15 cellular contexts compared by ENCODE assay signal in genomic region chr22:39920134-39920743, GRCh38. TPM values are rescaled to one million over a fixed set of nuclear protein-coding genes. Genes with fewer than 3 reads are reported as not detected.
A peak's percentile ranks its signal among the peaks of the same experiment; 100 is the strongest.
DNase-seq lines count a peak whose midpoint lies in the region; ATAC-seq lines count a peak whose summit lies in the region.
"Had no signal": no experiment of that assay in that cellular context is flagged by ENCODE, and none has a peak within 500 bp of the region (broad histone marks: within the 10 kb centered on the region; RNA-seq: fewer than 3 reads in every experiment).

No MANE protein-coding gene starts in this region.

- H3K4me3 ChIP-seq in naive thymus-derived CD4-positive, alpha-beta T cell (ENCODE audit: low read length): peak overlapping the region; percentile 18
- H3K4me3 ChIP-seq: gastroesophageal sphincter, GM23248, suprapubic skin had no signal

- peak overlapping the region in 6 of 9 donors; percentile 94 to 99 (median 98) for H3K27ac Mint-ChIP-seq in naive thymus-derived CD4-positive, alpha-beta T cell

- CTCF ChIA-PET in naive thymus-derived CD4-positive, alpha-beta T cell (lab: Charles Lee): interaction anchor here (0.8 to 3.8 kb wide), 5 partner anchors 9 to 26 kb away, joined by 4 to 17 read pairs (median 4); partner anchors contain the start of gene ENTHD1

- H3K9me3 ChIP-seq in naive thymus-derived CD4-positive, alpha-beta T cell (ENCODE audit: control insufficient read depth in 2 of 3, low read length in 3 of 3): no peaks in the 10 kb centered on the region
- H3K9me3 ChIP-seq: gastroesophageal sphincter, suprapubic skin had no signal

- no peaks in the 10 kb centered on the region for H3K36me3 ChIP-seq in naive thymus-derived CD4-positive, alpha-beta T cell (ENCODE audit: control insufficient read depth in 2 of 3, insufficient read depth in 3 of 3, low read length in 3 of 3)
- H3K36me3 ChIP-seq: gastroesophageal sphincter, suprapubic skin had no signal

- peaks cover 0 to 3% (median 0%) of the 10 kb centered on the region in 11 donors for H3K9me3 Mint-ChIP-seq in naive thymus-derived CD4-positive, alpha-beta T cell

- H3K4me1 Mint-ChIP-seq in naive thymus-derived CD4-positive, alpha-beta T cell: peaks cover 73 to 100% (median 95%) of the 10 kb centered on the region in 7 donors

- H3K36me3 Mint-ChIP-seq in naive thymus-derived CD4-positive, alpha-beta T cell: peaks cover 3 to 36% (median 25%) of the 10 kb centered on the region in 5 donors

- H3K4me1 ChIP-seq in naive thymus-derived CD4-positive, alpha-beta T cell (ENCODE audit: control insufficient read depth in 2 of 2, insufficient read depth in 2 of 2, low read length in 2 of 2): peaks cover 91 to 95% of the 10 kb centered on the region in 2 donors

- no peaks in the 10 kb centered on the region for H3K27me3 ChIP-seq in naive thymus-derived CD4-positive, alpha-beta T cell (ENCODE audit: control insufficient read depth in 2 of 2, insufficient read depth in 2 of 2, low read length in 2 of 2)

- POLR2A ChIA-PET in naive thymus-derived CD4-positive, alpha-beta T cell (lab: Charles Lee): interaction anchor here (0.7 to 11.4 kb wide), 9 partner anchors 9 to 400 kb away, joined by 3 to 350 read pairs (median 5); partner anchors contain the start of genes ATF4 and GRAP2

- H3K4me3 Mint-ChIP-seq in naive thymus-derived CD4-positive, alpha-beta T cell: peak overlapping the region in 9 of 10 donors; percentile 75 to 92 (median 82)

- DNase-seq in activated CD4-positive, CD25-positive, alpha-beta regulatory T cell treated with anti-CD3 and anti-CD28 coated beads, Interleukin-2, amount 50 U/mL, for 72 hours: peak; percentile 63
- DNase-seq in activated T-helper 1 cell treated with Interleukin-2 at 50 U/mL for 16 hours (ENCODE audit: low read depth) (peak; percentile 46), NCI-H2196 (lab: John Stamatoyannopoulos, UW; ENCODE audit: unreplicated experiment) (no peak), H4 (ENCODE audit: low spot score) (no peak), NCI-H2227 treated with DMSO at 0.1 percent for 48 hours (lab: John Stamatoyannopoulos, UW) (no peak)
- DNase-seq in naive thymus-derived CD4-positive, alpha-beta T cell: peak in 2 of 9 donors; percentile 59 to 62
- peak; percentile 69 for DNase-seq in stimulated activated naive CD4-positive, alpha-beta T cell treated with Interleukin-2 at 50 U/mL for 16 hours (lab: John Stamatoyannopoulos, UW)
- DNase-seq: amygdala, GM23248, NCI-H1436 had no signal

- no peaks in the 10 kb centered on the region for H3K27me3 Mint-ChIP-seq in naive thymus-derived CD4-positive, alpha-beta T cell

- ATAC-seq in naive thymus-derived CD4-positive, alpha-beta T cell: peak; percentile 55
- no peak for ATAC-seq in HG03469 (IDR thresholded peaks at IDR 0.05; ENCODE audit: unreplicated experiment)
- ATAC-seq: gastroesophageal sphincter had no signal

- intact Hi-C loops in naive thymus-derived CD4-positive, alpha-beta T cell (cut with micrococcal nuclease): loop anchor here in 1 of 2 donors (1.0 to 2.0 kb wide), 3 partner anchors 10 to 41 kb away; partner anchors contain the start of genes GRAP2 and TMA7B

- H3K27ac ChIP-seq in naive thymus-derived CD4-positive, alpha-beta T cell (ENCODE audit: low read depth, low read length): peak overlapping the region; percentile 78
- H3K27ac ChIP-seq: GM23248, suprapubic skin had no signal

RNA-seq across cellular contexts. Expression of gene GRAP2, which starts 19.4 kb away (rescaled TPM):
- 100 to 1,000 TPM; 108 to 156 (median 145) TPM for total RNA-seq in naive thymus-derived CD4-positive, alpha-beta T cell
- 100 to 1,000 TPM in 1 of 2 donors, 10 to 100 TPM in 1; 55.2 to 109 TPM for polyA plus RNA-seq in naive thymus-derived CD4-positive, alpha-beta T cell
- total RNA-seq in H4 (2014; rRNA removed; shearing (Covaris generic)): not detected in 2 replicates
- total RNA-seq: GM23248 had no signal
- polyA plus RNA-seq: GM23248 had no signal

RNA-seq across cellular contexts. Expression of gene ENTHD1, which starts 26.7 kb away (rescaled TPM):
- total RNA-seq in naive thymus-derived CD4-positive, alpha-beta T cell: under 1 TPM in 3 of 5 experiments, not detected in 2; 0.12 to 0.60 (median 0.30) TPM
- under 1 TPM; 0.19 to 0.24 TPM for polyA plus RNA-seq in naive thymus-derived CD4-positive, alpha-beta T cell
- total RNA-seq in H4 (2014; rRNA removed; shearing (Covaris generic)): not detected in 2 replicates
- total RNA-seq: GM23248, skeletal muscle tissue, suprapubic skin had no signal
- polyA plus RNA-seq: GM23248, neural cell had no signal

RNA-seq across cellular contexts. Expression of gene TMA7B, which starts 40.0 kb away (rescaled TPM):
- 10 to 100 TPM in 2 of 5 experiments, 1 to 10 TPM in 3; 6.4 to 12.8 (median 9.5) TPM for total RNA-seq in naive thymus-derived CD4-positive, alpha-beta T cell
- 1 to 10 TPM; 2.6 to 3.3 TPM for polyA plus RNA-seq in naive thymus-derived CD4-positive, alpha-beta T cell
- total RNA-seq in H4 (2014; rRNA removed; shearing (Covaris generic)): not detected in 2 replicates
- total RNA-seq: gastroesophageal sphincter, GM23248 had no signal
- polyA plus RNA-seq: GM23248, neural cell had no signal

Comparison
In these comparisons a context has a peak if more than half of its experiments do, and no peak if none do; other contexts are left out.
1. DNase-seq: peak in activated CD4-positive, CD25-positive, alpha-beta regulatory T cell treated with anti-CD3 and anti-CD28 coated beads, Interleukin-2, amount 50 U/mL, for 72 hours (single experiment), activated T-helper 1 cell treated with Interleukin-2 at 50 U/mL for 16 hours (single experiment) and stimulated activated naive CD4-positive, alpha-beta T cell treated with Interleukin-2 at 50 U/mL for 16 hours (single experiment); none in NCI-H2196 (single experiment), H4 (single experiment) and NCI-H2227 treated with DMSO at 0.1 percent for 48 hours (single experiment).
2. RNA of gene GRAP2, which starts 19.4 kb away (total RNA-seq): 108 to 156 TPM in naive thymus-derived CD4-positive, alpha-beta T cell; not detected in H4; every median in the first group is over 100 times any median in the second.